Comparison of ENCODE assay signal across 7 cellular contexts in genomic region chr5:126234563-126235195, GRCh38.
DNase-seq lines count a peak whose midpoint lies in the region; ATAC-seq and TF ChIP-seq lines count a peak whose summit lies in the region.

No MANE protein-coding gene starts in this region.

- H3K27ac ChIP-seq in iPS DF 6.9 (ENCODE audit: low read length): no peak overlapping the region

- ATAC-seq in HG03378 (IDR thresholded peaks at IDR 0.05; ENCODE audit: unreplicated experiment) (peak; percentile 59), GM19455 (IDR thresholded peaks at IDR 0.05; ENCODE audit: unreplicated experiment) (no peak)

- no peaks in the 10 kb centered on the region for H3K9me3 ChIP-seq in iPS DF 6.9 (ENCODE audit: control insufficient read depth, insufficient read depth, low read length)

- TF ChIP-seq CTCF in GM12873 (IDR thresholded peaks at IDR 0.05; ENCODE audit: insufficient read depth, low read depth, low read length, missing control alignments): peak; percentile 75

- no peak overlapping the region for H3K4me3 ChIP-seq in iPS DF 6.9 (ENCODE audit: low read length)

- H3K36me3 ChIP-seq in iPS DF 6.9 (ENCODE audit: control insufficient read depth, insufficient read depth, low read length): no peaks in the 10 kb centered on the region

- DNase-seq in SK-N-DZ (ENCODE audit: low spot score) (peak; percentile 22), iPS DF 6.9 (ENCODE audit: low read depth, low spot score) (peak; percentile 37), NK-92 (lab: John Stamatoyannopoulos, UW; ENCODE audit: unreplicated experiment) (no peak)
- DNase-seq in stimulated activated CD4-positive, alpha-beta T cell treated with anti-CD3 and anti-CD28 coated beads, Interleukin-2, amount 100 ng/mL, for 24 hours: no peak

- H3K4me1 ChIP-seq in iPS DF 6.9 (ENCODE audit: control insufficient read depth, insufficient read depth, low read length): no peaks in the 10 kb centered on the region

- WGBS in iPS DF 6.9 (ENCODE audit: insufficient coverage, insufficient read length): no CpG with 5 or more reads among the region's 7 CpGs

- no peaks in the 10 kb centered on the region for H3K27me3 ChIP-seq in iPS DF 6.9 (ENCODE audit: control insufficient read depth, insufficient read depth, low read length)

Comparison
In these comparisons a context has a peak if more than half of its experiments do, and no peak if none do; other contexts are left out.
1. DNase-seq: peak in SK-N-DZ (single experiment) and iPS DF 6.9 (single experiment); none in stimulated activated CD4-positive, alpha-beta T cell treated with anti-CD3 and anti-CD28 coated beads, Interleukin-2, amount 100 ng/mL, for 24 hours (0 of 2) and NK-92 (single experiment).